In the genomic region with DNA sequence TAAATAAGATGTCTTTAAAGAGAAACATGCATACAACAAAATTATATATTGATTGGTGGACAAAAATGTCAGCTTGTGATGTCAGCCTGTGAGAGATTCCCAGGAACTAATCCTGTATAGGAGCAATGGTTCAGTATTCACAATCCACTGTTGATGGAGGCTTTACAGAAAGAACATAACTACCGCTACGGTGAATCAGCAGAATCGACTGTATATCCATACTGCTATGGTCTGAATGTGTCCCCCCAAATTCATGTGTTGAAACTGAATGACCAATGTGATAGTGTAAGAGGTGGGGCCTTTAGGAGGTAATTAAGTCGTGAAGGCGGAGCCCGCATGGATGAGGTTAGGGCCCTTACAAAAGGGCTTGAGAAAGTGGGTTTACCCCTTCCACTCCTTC, we compare ENCODE assay signal across 2 cellular contexts.
A peak's percentile ranks its signal among the peaks of the same experiment; 100 is the strongest.
TF ChIP-seq lines count a peak whose summit lies in the region.

No MANE protein-coding gene starts in this region.

TF ChIP-seq in GM23338, 12 proteins besides CTCF, POLR2A, EP300 and RAD21:
- TF ChIP-seq EZH2 (IDR thresholded peaks at IDR 0.05; ENCODE audit: low read depth, unreplicated experiment) (no peak), POLR2AphosphoS5 (IDR thresholded peaks at IDR 0.05; ENCODE audit: low read depth) (no peak), STAT1 (IDR thresholded peaks at IDR 0.05; ENCODE audit: unreplicated experiment) (no peak), EZH2phosphoT487 (IDR thresholded peaks at IDR 0.05; ENCODE audit: unreplicated experiment) (no peak), ZNF114 (CRISPR knock-in tag; IDR thresholded peaks at IDR 0.05) (no peak), CREB1 (CRISPR knock-in tag; IDR thresholded peaks at IDR 0.05; ENCODE audit: low read depth) (no peak), ZNF331 (CRISPR knock-in tag; IDR thresholded peaks at IDR 0.05; ENCODE audit: low read depth) (no peak), NANOG (IDR thresholded peaks at IDR 0.05; ENCODE audit: borderline replicate concordance) (no peak)
- TF ChIP-seq, protein P1, sequence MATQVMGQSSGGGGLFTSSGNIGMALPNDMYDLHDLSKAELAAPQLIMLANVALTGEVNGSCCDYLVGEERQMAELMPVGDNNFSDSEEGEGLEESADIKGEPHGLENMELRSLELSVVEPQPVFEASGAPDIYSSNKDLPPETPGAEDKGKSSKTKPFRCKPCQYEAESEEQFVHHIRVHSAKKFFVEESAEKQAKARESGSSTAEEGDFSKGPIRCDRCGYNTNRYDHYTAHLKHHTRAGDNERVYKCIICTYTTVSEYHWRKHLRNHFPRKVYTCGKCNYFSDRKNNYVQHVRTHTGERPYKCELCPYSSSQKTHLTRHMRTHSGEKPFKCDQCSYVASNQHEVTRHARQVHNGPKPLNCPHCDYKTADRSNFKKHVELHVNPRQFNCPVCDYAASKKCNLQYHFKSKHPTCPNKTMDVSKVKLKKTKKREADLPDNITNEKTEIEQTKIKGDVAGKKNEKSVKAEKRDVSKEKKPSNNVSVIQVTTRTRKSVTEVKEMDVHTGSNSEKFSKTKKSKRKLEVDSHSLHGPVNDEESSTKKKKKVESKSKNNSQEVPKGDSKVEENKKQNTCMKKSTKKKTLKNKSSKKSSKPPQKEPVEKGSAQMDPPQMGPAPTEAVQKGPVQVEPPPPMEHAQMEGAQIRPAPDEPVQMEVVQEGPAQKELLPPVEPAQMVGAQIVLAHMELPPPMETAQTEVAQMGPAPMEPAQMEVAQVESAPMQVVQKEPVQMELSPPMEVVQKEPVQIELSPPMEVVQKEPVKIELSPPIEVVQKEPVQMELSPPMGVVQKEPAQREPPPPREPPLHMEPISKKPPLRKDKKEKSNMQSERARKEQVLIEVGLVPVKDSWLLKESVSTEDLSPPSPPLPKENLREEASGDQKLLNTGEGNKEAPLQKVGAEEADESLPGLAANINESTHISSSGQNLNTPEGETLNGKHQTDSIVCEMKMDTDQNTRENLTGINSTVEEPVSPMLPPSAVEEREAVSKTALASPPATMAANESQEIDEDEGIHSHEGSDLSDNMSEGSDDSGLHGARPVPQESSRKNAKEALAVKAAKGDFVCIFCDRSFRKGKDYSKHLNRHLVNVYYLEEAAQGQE (IDR thresholded peaks at IDR 0.05; ENCODE audit: unreplicated experiment), result no peak

TF ChIP-seq in K562, 482 proteins besides CTCF, POLR2A, EP300 and RAD21:
- TF ChIP-seq SRF (CRISPR knock-in tag; IDR thresholded peaks at IDR 0.05) (no peak), C11orf30 (IDR thresholded peaks at IDR 0.05; ENCODE audit: low read depth) (peak; percentile 55), ZNF41 (CRISPR knock-in tag; conservative IDR thresholded peaks at IDR 0.05) (no peak), SETDB1 (IDR thresholded peaks at IDR 0.05; ENCODE audit: low read length) (no peak), ZNF316 (IDR thresholded peaks at IDR 0.05) (peak; percentile 56)
- TF ChIP-seq, protein P2, sequence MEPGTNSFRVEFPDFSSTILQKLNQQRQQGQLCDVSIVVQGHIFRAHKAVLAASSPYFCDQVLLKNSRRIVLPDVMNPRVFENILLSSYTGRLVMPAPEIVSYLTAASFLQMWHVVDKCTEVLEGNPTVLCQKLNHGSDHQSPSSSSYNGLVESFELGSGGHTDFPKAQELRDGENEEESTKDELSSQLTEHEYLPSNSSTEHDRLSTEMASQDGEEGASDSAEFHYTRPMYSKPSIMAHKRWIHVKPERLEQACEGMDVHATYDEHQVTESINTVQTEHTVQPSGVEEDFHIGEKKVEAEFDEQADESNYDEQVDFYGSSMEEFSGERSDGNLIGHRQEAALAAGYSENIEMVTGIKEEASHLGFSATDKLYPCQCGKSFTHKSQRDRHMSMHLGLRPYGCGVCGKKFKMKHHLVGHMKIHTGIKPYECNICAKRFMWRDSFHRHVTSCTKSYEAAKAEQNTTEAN (CRISPR knock-in tag; IDR thresholded peaks at IDR 0.05), result no peak
